Comparison of ENCODE assay signal across 1 cellular context in the genomic region with DNA sequence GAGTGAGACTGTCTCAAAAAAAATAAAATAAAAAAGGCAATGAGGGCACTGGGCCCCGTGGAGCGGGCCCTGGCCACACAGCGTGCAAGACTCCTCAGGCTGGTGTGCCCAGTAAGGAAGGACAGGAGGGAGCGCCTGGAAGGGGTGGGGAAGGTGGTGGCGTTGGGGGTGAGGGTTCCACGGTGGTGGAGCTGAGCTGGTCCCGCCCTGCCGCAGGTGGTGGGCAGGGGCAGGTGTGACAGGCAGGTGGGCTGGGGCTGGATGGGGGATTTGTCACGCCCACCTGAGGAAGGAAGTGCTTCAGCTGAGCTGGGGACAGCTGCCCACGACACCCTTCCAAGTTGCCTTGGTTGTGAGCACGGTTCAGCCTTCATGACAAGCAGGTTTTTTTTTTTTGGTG.
TF ChIP-seq lines count a peak whose summit lies in the region.

No MANE protein-coding gene starts in this region.

TF ChIP-seq in WTC11, 78 proteins besides CTCF, POLR2A, EP300 and RAD21 (continued from another document):
- TF ChIP-seq ARID4B (CRISPR knock-in tag; IDR thresholded peaks at IDR 0.05; ENCODE audit: borderline replicate concordance) (no peak), SMAD4 (CRISPR knock-in tag; IDR thresholded peaks at IDR 0.05) (no peak), OVOL2 (CRISPR knock-in tag; IDR thresholded peaks at IDR 0.05; ENCODE audit: borderline replicate concordance) (no peak), ZBTB21 (CRISPR knock-in tag; IDR thresholded peaks at IDR 0.05; ENCODE audit: borderline replicate concordance) (no peak), NFE2L1 (CRISPR knock-in tag; IDR thresholded peaks at IDR 0.05) (no peak), E2F4 (CRISPR knock-in tag; IDR thresholded peaks at IDR 0.05; ENCODE audit: borderline replicate concordance, low read depth) (no peak), GRHL2 (CRISPR knock-in tag; IDR thresholded peaks at IDR 0.05; ENCODE audit: insufficient replicate concordance, severe bottlenecking) (no peak), NFATC4 (CRISPR knock-in tag; IDR thresholded peaks at IDR 0.05) (no peak), MYBL2 (CRISPR knock-in tag; IDR thresholded peaks at IDR 0.05) (no peak), ESRRA (CRISPR knock-in tag; IDR thresholded peaks at IDR 0.05; ENCODE audit: borderline replicate concordance) (no peak), ZNF396 (CRISPR knock-in tag; IDR thresholded peaks at IDR 0.05; ENCODE audit: borderline replicate concordance) (no peak), TP53 (CRISPR knock-in tag; IDR thresholded peaks at IDR 0.05) (no peak), E2F1 (CRISPR knock-in tag; IDR thresholded peaks at IDR 0.05) (no peak)
- TF ChIP-seq, protein P1, sequence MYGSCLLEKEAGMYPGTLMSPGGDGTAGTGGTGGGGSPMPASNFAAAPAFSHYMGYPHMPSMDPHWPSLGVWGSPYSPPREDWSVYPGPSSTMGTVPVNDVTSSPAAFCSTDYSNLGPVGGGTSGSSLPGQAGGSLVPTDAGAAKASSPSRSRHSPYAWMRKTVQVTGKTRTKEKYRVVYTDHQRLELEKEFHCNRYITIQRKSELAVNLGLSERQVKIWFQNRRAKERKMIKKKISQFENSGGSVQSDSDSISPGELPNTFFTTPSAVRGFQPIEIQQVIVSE (CRISPR knock-in tag; IDR thresholded peaks at IDR 0.05; ENCODE audit: borderline replicate concordance): no peak
